Comparison of ENCODE assay signal across 1 cellular context in genomic region chr1:53303651-53304515, GRCh38.
TF ChIP-seq lines count a peak whose summit lies in the region.

No MANE protein-coding gene starts in this region.

TF ChIP-seq in SK-N-SH, 30 proteins besides CTCF, POLR2A, EP300 and RAD21 (continued from another document):
- TF ChIP-seq, protein P1, sequence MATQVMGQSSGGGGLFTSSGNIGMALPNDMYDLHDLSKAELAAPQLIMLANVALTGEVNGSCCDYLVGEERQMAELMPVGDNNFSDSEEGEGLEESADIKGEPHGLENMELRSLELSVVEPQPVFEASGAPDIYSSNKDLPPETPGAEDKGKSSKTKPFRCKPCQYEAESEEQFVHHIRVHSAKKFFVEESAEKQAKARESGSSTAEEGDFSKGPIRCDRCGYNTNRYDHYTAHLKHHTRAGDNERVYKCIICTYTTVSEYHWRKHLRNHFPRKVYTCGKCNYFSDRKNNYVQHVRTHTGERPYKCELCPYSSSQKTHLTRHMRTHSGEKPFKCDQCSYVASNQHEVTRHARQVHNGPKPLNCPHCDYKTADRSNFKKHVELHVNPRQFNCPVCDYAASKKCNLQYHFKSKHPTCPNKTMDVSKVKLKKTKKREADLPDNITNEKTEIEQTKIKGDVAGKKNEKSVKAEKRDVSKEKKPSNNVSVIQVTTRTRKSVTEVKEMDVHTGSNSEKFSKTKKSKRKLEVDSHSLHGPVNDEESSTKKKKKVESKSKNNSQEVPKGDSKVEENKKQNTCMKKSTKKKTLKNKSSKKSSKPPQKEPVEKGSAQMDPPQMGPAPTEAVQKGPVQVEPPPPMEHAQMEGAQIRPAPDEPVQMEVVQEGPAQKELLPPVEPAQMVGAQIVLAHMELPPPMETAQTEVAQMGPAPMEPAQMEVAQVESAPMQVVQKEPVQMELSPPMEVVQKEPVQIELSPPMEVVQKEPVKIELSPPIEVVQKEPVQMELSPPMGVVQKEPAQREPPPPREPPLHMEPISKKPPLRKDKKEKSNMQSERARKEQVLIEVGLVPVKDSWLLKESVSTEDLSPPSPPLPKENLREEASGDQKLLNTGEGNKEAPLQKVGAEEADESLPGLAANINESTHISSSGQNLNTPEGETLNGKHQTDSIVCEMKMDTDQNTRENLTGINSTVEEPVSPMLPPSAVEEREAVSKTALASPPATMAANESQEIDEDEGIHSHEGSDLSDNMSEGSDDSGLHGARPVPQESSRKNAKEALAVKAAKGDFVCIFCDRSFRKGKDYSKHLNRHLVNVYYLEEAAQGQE (IDR thresholded peaks at IDR 0.05; ENCODE audit: low read depth, low read length): no peak
- TF ChIP-seq NFIC (IDR thresholded peaks at IDR 0.05; ENCODE audit: borderline replicate concordance) (no peak), MAX (IDR thresholded peaks at IDR 0.05; ENCODE audit: low read depth) (no peak), GATA2 (CRISPR knock-in tag; IDR thresholded peaks at IDR 0.05) (no peak), MEF2A (IDR thresholded peaks at IDR 0.05; ENCODE audit: borderline replicate concordance, low read depth) (no peak), GABPA (IDR thresholded peaks at IDR 0.05; ENCODE audit: low read depth) (no peak), RFX5 (IDR thresholded peaks at IDR 0.05; ENCODE audit: low read length) (no peak), ELF1 (IDR thresholded peaks at IDR 0.05) (no peak), SIN3A (IDR thresholded peaks at IDR 0.05; ENCODE audit: borderline replicate concordance, low read depth, low read length) (no peak), USF2 (IDR thresholded peaks at IDR 0.05; ENCODE audit: borderline replicate concordance, low read depth, low read length) (no peak)
